In genomic region chr10:49568235-49568634, GRCh38 we compare ENCODE assay signal across 9 cellular contexts. TPM values are rescaled to one million over a fixed set of nuclear protein-coding genes. Genes with fewer than 3 reads are reported as not detected.
DNase-seq lines count a peak whose midpoint lies in the region; ATAC-seq and TF ChIP-seq lines count a peak whose summit lies in the region.
"Had no signal": no experiment of that assay in that cellular context is flagged by ENCODE, and none has a peak within 500 bp of the region (broad histone marks: within the 10 kb centered on the region; RNA-seq: fewer than 3 reads in every experiment).

No MANE protein-coding gene starts in this region.

- H3K4me3 Mint-ChIP-seq in activated CD4-positive, alpha-beta memory T cell treated with anti-CD3 and anti-CD28 coated beads for 36 hours: no peak overlapping the region

- CTCF ChIA-PET in BJ (lab: Yijun Ruan, JAX): interaction anchor here (0.9 to 1.6 kb wide), 4 partner anchors 16 to 49 kb away, joined by 3 to 5 read pairs (median 4); no protein-coding TSS in a partner anchor
- CTCF ChIA-PET in activated CD4-positive, alpha-beta memory T cell treated with anti-CD3 and anti-CD28 coated beads for 36 hours (lab: Charles Lee): no interaction called here

- no peaks in the 10 kb centered on the region for H3K9me3 Mint-ChIP-seq in activated CD4-positive, alpha-beta memory T cell treated with anti-CD3 and anti-CD28 coated beads for 36 hours

- no peaks in the 10 kb centered on the region for H3K4me1 Mint-ChIP-seq in activated CD4-positive, alpha-beta memory T cell treated with anti-CD3 and anti-CD28 coated beads for 36 hours (ENCODE audit: low read depth)

- intact Hi-C loops in activated CD4-positive, alpha-beta memory T cell treated with anti-CD3 and anti-CD28 coated beads for 36 hours (cut with micrococcal nuclease): no loop called here

- POLR2A ChIA-PET in BJ (lab: Charles Lee): interaction anchor here (0.6 kb wide), 1 partner anchor 93 kb away, joined by 3 read pairs; no protein-coding TSS in a partner anchor
- POLR2A ChIA-PET in activated CD4-positive, alpha-beta memory T cell treated with anti-CD3 and anti-CD28 coated beads for 36 hours (lab: Charles Lee): no interaction called here

- peaks cover 21% of the 10 kb centered on the region for H3K27me3 Mint-ChIP-seq in activated CD4-positive, alpha-beta memory T cell treated with anti-CD3 and anti-CD28 coated beads for 36 hours

- DNase-seq in BJ (ENCODE audit: low read depth): peak; percentile 88
- peak; percentile 27 for DNase-seq in HT1080 (ENCODE audit: low read depth)
- DNase-seq in fibroblast of gingiva (ENCODE audit: low read depth): peak; percentile 68
- no peak for DNase-seq in activated CD4-positive, alpha-beta memory T cell treated with anti-CD3 and anti-CD28 coated beads for 36 hours
- no peak for DNase-seq in globus pallidus (ENCODE audit: low spot score)

- H3K4me3 ChIP-seq in BJ (ENCODE audit: low read depth, low read length): no peak overlapping the region

- no peak overlapping the region for H3K27ac Mint-ChIP-seq in activated CD4-positive, alpha-beta memory T cell treated with anti-CD3 and anti-CD28 coated beads for 36 hours

- H3K36me3 ChIP-seq in BJ (ENCODE audit: control insufficient read depth, insufficient read depth, low read length): no peaks in the 10 kb centered on the region; the same call in 1 of the 2 replicates

- H3K36me3 Mint-ChIP-seq in activated CD4-positive, alpha-beta memory T cell treated with anti-CD3 and anti-CD28 coated beads for 36 hours: no peaks in the 10 kb centered on the region

- TF ChIP-seq CTCF in BJ (IDR thresholded peaks at IDR 0.05; ENCODE audit: insufficient read depth, low read depth, low read length): no peak

- ATAC-seq in GM19452 (IDR thresholded peaks at IDR 0.05; ENCODE audit: unreplicated experiment): peak; percentile 82
- no peak for ATAC-seq in HG03039 (IDR thresholded peaks at IDR 0.05; ENCODE audit: unreplicated experiment)
- no peak for ATAC-seq in GM21528 (IDR thresholded peaks at IDR 0.05; ENCODE audit: low FRiP score, unreplicated experiment)

- H3K27me3 ChIP-seq in BJ (ENCODE audit: control insufficient read depth, insufficient read depth, low read length): no peaks in the 10 kb centered on the region

RNA-seq across cellular contexts. Expression of gene ERCC6, which starts 29.3 kb away (rescaled TPM):
- polyA plus RNA-seq in BJ (2011; rRNA removed): 22.1 and 26.1 TPM in 2 replicates
- 51.6 and 56.0 TPM in 2 replicates for polyA minus RNA-seq in BJ (2011; rRNA and poly(A)+ RNA removed)
- 9.3 and 10.4 TPM in 2 replicates for total RNA-seq in HT1080 (2014; rRNA removed; shearing (Covaris generic))
- polyA plus RNA-seq in HT1080 (2015; cell fraction: cytosol; rRNA removed): 12.0 and 15.3 TPM in 2 replicates
- 35.0 and 36.4 TPM in 2 replicates for polyA plus RNA-seq in HT1080 (2015; cell fraction: nucleus; rRNA removed)
- 10 to 100 TPM; 17.5 to 18.8 TPM for total RNA-seq in activated CD4-positive, alpha-beta memory T cell treated with anti-CD3 and anti-CD28 coated beads for 36 hours

RNA-seq across cellular contexts. Expression of gene SLC18A3, which starts 41.9 kb away (rescaled TPM):
- polyA plus RNA-seq in BJ (2011; rRNA removed): not detected in 2 replicates
- not detected in 2 replicates for polyA minus RNA-seq in BJ (2011; rRNA and poly(A)+ RNA removed)
- not detected in 2 replicates for total RNA-seq in HT1080 (2014; rRNA removed; shearing (Covaris generic))
- polyA plus RNA-seq in HT1080 (2015; cell fraction: cytosol; rRNA removed): not detected in 2 replicates
- polyA plus RNA-seq in HT1080 (2015; cell fraction: nucleus; rRNA removed): not detected in 2 replicates
- total RNA-seq in activated CD4-positive, alpha-beta memory T cell treated with anti-CD3 and anti-CD28 coated beads for 36 hours: not detected
- total RNA-seq: NCI-H460 had no signal

RNA-seq across cellular contexts. Expression of gene CHAT, which starts 45.6 kb away (rescaled TPM):
- not detected in 2 replicates for polyA plus RNA-seq in BJ (2011; rRNA removed)
- polyA minus RNA-seq in BJ (2011; rRNA and poly(A)+ RNA removed): not detected in 2 replicates
- not detected in 2 replicates for total RNA-seq in HT1080 (2014; rRNA removed; shearing (Covaris generic))
- polyA plus RNA-seq in HT1080 (2015; cell fraction: cytosol; rRNA removed): not detected in 2 replicates
- polyA plus RNA-seq in HT1080 (2015; cell fraction: nucleus; rRNA removed): not detected in 2 replicates
- total RNA-seq in activated CD4-positive, alpha-beta memory T cell treated with anti-CD3 and anti-CD28 coated beads for 36 hours: not detected
- total RNA-seq: NCI-H460 had no signal

Comparison
In these comparisons a context has a peak if more than half of its experiments do, and no peak if none do; other contexts are left out.
1. DNase-seq: peak in BJ (single experiment), HT1080 (single experiment) and fibroblast of gingiva (single experiment); none in activated CD4-positive, alpha-beta memory T cell treated with anti-CD3 and anti-CD28 coated beads for 36 hours (single experiment) and globus pallidus (single experiment).